ENCODE assay signal across 8 cellular contexts in the genomic region with DNA sequence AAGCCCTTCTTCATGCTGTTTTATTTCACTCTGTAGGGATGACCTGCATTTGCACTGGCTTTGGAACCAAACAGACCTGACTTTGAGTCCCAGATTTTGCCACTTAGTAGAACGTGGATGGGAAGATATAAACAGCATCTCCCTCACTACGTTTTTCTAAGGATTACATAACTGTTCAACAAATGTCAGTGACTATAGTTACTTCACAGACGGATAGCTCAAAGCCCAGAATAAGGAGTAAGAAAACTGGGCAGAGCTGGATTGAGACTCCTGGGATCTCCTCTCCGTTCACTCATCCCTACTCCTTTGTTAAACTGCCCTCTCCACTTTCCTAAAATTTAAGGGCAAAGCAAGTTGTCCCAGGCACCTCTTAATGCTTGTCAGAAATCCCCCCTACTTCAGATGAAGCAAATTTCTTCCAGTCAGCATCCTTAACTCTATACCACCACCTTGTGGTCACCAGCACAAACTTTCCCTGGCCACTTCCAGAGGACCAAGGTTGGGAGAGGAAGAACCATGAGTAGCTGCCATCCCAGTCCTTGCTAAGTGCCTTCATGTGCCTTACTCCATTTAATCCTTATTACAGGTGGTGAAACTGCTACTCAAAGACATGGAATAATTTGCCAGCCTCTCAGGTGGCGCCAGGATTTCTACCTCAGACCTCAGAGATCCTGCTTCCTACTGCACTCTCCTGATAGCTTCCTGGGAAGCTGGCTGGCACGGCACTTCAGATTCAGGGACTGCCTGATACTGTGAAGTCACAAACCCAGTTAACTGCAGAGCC. TPM values are rescaled to one million over a fixed set of nuclear protein-coding genes. Genes with fewer than 3 reads are reported as not detected.
DNase-seq lines count a peak whose midpoint lies in the region; ATAC-seq and TF ChIP-seq lines count a peak whose summit lies in the region.

No MANE protein-coding gene starts in this region.

- no peaks in the 10 kb centered on the region for H3K27me3 ChIP-seq in H7 (ENCODE audit: control insufficient read depth, insufficient read depth, low read length)

- TF ChIP-seq CTCF in astrocyte of the cerebellum (IDR thresholded peaks at IDR 0.05; ENCODE audit: low read depth, low read length, missing control alignments) = peak; percentile 82

- DNase-seq in D341Med (ENCODE audit: low spot score) = peak; percentile 68
- peak; percentile 80 for DNase-seq in H7
- peak; percentile 45 for DNase-seq in NCI-H510A treated with DMSO at 0.1 percent for 48 hours (lab: John Stamatoyannopoulos, UW)
- DNase-seq in astrocyte of the cerebellum (ENCODE audit: low read depth) = peak; percentile 55
- no peak for DNase-seq in left ventricle myocardium superior
- peak; percentile 52 for DNase-seq in putamen (ENCODE audit: low spot score)

- H3K4me3 ChIP-seq in H7 (ENCODE audit: insufficient read depth, low read depth, low read length) (no peak overlapping the region), astrocyte of the cerebellum (ENCODE audit: low read depth, low read length) (no peak overlapping the region)

- in situ Hi-C loops in astrocyte of the cerebellum (cut with HindIII; ENCODE audit: low sequenced_read_pairs) = no loop called here

- peak; percentile 76 for ATAC-seq in left ventricle myocardium superior
- ATAC-seq in GM21515 (IDR thresholded peaks at IDR 0.05; ENCODE audit: unreplicated experiment) = no peak
- ATAC-seq in HG03342 (IDR thresholded peaks at IDR 0.05; ENCODE audit: unreplicated experiment) = no peak

- intact Hi-C loops in left ventricle myocardium superior (cut with micrococcal nuclease) = loop anchor here (5.0 kb wide), 1 partner anchor 56 kb away; no protein-coding TSS in a partner anchor

- H3K36me3 ChIP-seq in H7 (replicated peaks; ENCODE audit: control insufficient read depth, insufficient read depth, low read length) = peaks cover 10% of the 10 kb centered on the region

RNA-seq across cellular contexts. Expression of a gene that starts 38.4 kb away (rescaled TPM):
- total RNA-seq in H7 (2014; rRNA removed; shearing (Covaris generic)) = 0.10 and 7.5 TPM in 2 replicates
- 6.4 TPM for total RNA-seq in left ventricle myocardium superior

RNA-seq across cellular contexts. Expression of a gene that starts 39.4 kb away (rescaled TPM):
- total RNA-seq in H7 (2014; rRNA removed; shearing (Covaris generic)) = 103 and 113 TPM in 2 replicates
- total RNA-seq in left ventricle myocardium superior = 86.2 TPM
